10 cellular contexts compared by ENCODE assay signal in genomic region chr20:37758332-37758731, GRCh38.
DNase-seq lines count a peak whose midpoint lies in the region; ATAC-seq and TF ChIP-seq lines count a peak whose summit lies in the region.
"Had no signal": no experiment of that assay in that cellular context is flagged by ENCODE, and none has a peak within 500 bp of the region (broad histone marks: within the 10 kb centered on the region; RNA-seq: fewer than 3 reads in every experiment).

No MANE protein-coding gene starts in this region.

- no peaks in the 10 kb centered on the region for H3K9me3 ChIP-seq in HCT116 (ENCODE audit: control insufficient read depth in 1 of 2, insufficient read depth in 1 of 2, low read depth in 1 of 2, low read length in 2 of 2)

- BruUV-seq in HCT116 (replicated peaks; lab: Mats Ljungman, UMichigan) = no TSS peak

- peak; percentile 2 for DNase-seq in COR-L47 (lab: John Stamatoyannopoulos, UW)
- no peak for DNase-seq in HCT116 (ENCODE audit: low read depth, low spot score)
- no peak for DNase-seq in astrocyte of the spinal cord (ENCODE audit: low read depth, low spot score)
- DNase-seq in islet precursor cell = peak; percentile 62
- no peak for DNase-seq in EL
- no peak for DNase-seq in NCI-H1436 (lab: John Stamatoyannopoulos, UW)
- DNase-seq: activated B cell treated with CpG ODN at 0.5 μM for 24 hours, mesenchymal stem cell had no signal

- no peaks in the 10 kb centered on the region for H3K79me2 ChIP-seq in HCT116 (ENCODE audit: insufficient read depth, low read length)

- intact Hi-C loops in HCT116 (cut with micrococcal nuclease) = no loop called here

- no peak overlapping the region for H3K4me3 ChIP-seq in HCT116 (replicated peaks in 1 of 2; ENCODE audit: low read depth in 1 of 2, low read length in 2 of 2)
- no peak overlapping the region for H3K4me3 ChIP-seq in astrocyte of the spinal cord (ENCODE audit: low read depth, low read length)

- peaks cover 0 to 2% of the 10 kb centered on the region in 2 experiments; a peak in 1 of 4 replicates for H3K36me3 ChIP-seq in HCT116 (ENCODE audit: control insufficient read depth in 1 of 2, insufficient read depth in 2 of 2, low read length in 2 of 2)

- ATAC-seq in HCT116 (peak; percentile 94), GM21576 (IDR thresholded peaks at IDR 0.05; ENCODE audit: unreplicated experiment) (no peak), HG02885 (IDR thresholded peaks at IDR 0.05; ENCODE audit: poor library complexity, unreplicated experiment) (no peak)

- no peaks in the 10 kb centered on the region for H3K27me3 ChIP-seq in HCT116 (ENCODE audit: insufficient read depth, low read length)

- POLR2A ChIA-PET in HCT116 (lab: Charles Lee) = no interaction called here

- TF ChIP-seq CTCF in HCT116 (IDR thresholded peaks at IDR 0.05 in 2 of 3, conservative IDR thresholded peaks at IDR 0.05 in 1 of 3; ENCODE audit: borderline replicate concordance in 1 of 3, insufficient read depth in 1 of 3, low read depth in 2 of 3, low read length in 2 of 3) (peak in 2 of 3 experiments; percentile 41 to 50; a peak in 4 of 6 replicates), astrocyte of the spinal cord (IDR thresholded peaks at IDR 0.05; ENCODE audit: low read depth, low read length) (peak; percentile 36)

- H3K27ac ChIP-seq in HCT116 (ENCODE audit: low read depth, low read length) = no peak overlapping the region

- TF ChIP-seq POLR2A in HCT116 (IDR thresholded peaks at IDR 0.05; ENCODE audit: borderline replicate concordance, extremely low read depth, insufficient read depth, insufficient read length) = no peak

- H2AFZ ChIP-seq in HCT116 (ENCODE audit: low read depth, low read length, poor library complexity, severe bottlenecking) = no peak overlapping the region

- H3K9me2 ChIP-seq in HCT116 (ENCODE audit: insufficient read depth) = no peaks in the 10 kb centered on the region

- no peaks in the 10 kb centered on the region for H4K20me1 ChIP-seq in HCT116 (ENCODE audit: insufficient read depth)

- H3K4me1 ChIP-seq in HCT116 (ENCODE audit: control insufficient read depth in 1 of 2, insufficient read depth in 2 of 2, low read length in 2 of 2) = no peaks in the 10 kb centered on the region

- RAD21 ChIA-PET in HCT116 (lab: Charles Lee; ENCODE audit: low non-redundant PET in 1 of 2, low total read pairs in 2 of 2, uncharacterized antibody in 2 of 2, unreplicated experiment in 2 of 2) = no interaction called here

- in situ Hi-C loops in astrocyte of the spinal cord (cut with HindIII; ENCODE audit: low sequenced_read_pairs) = no loop called here

- no peak for TF ChIP-seq RAD21 in HCT116 (IDR thresholded peaks at IDR 0.05; ENCODE audit: low read depth)

- no peak overlapping the region for H3K4me2 ChIP-seq in HCT116 (ENCODE audit: low read length)

- CTCF ChIA-PET in HCT116 (lab: Charles Lee) = interaction anchor here (0.8 to 1.1 kb wide), 3 partner anchors 9 to 463 kb away, joined by 3 read pairs; no protein-coding TSS in a partner anchor

- H3K9ac ChIP-seq in HCT116 (ENCODE audit: low read length) = no peak overlapping the region

TF ChIP-seq in HCT116, 20 proteins besides CTCF, POLR2A, EP300 and RAD21:
- no peak for TF ChIP-seq EZH2phosphoT487 (IDR thresholded peaks at IDR 0.05; ENCODE audit: borderline replicate concordance)
- no peak for TF ChIP-seq ZNF274 (IDR thresholded peaks at IDR 0.05; ENCODE audit: low read depth, low read length)
- TF ChIP-seq ZBTB33 (IDR thresholded peaks at IDR 0.05; ENCODE audit: extremely low read depth, insufficient replicate concordance, low read length) = no peak
- TF ChIP-seq SP1 (IDR thresholded peaks at IDR 0.05; ENCODE audit: low read depth) = no peak
- no peak for TF ChIP-seq ELF1 (IDR thresholded peaks at IDR 0.05; ENCODE audit: borderline replicate concordance, low read depth)
- no peak for TF ChIP-seq MAX (IDR thresholded peaks at IDR 0.05)
- no peak for TF ChIP-seq CEBPB (IDR thresholded peaks at IDR 0.05; ENCODE audit: low read depth)
- no peak for TF ChIP-seq EGR1 (IDR thresholded peaks at IDR 0.05; ENCODE audit: low read depth)

Comparison
In these comparisons a context has a peak if more than half of its experiments do, and no peak if none do; other contexts are left out.
1. DNase-seq: peak in COR-L47 (single experiment) and islet precursor cell (single experiment); none in HCT116 (single experiment), astrocyte of the spinal cord (single experiment), EL (single experiment) and NCI-H1436 (single experiment).